Comparison of ENCODE assay signal across 31 cellular contexts in genomic region chr2:239694487-239694886, GRCh38.
"Had no signal": no experiment of that assay in that cellular context is flagged by ENCODE, and none has a peak within 500 bp of the region (broad histone marks: within the 10 kb centered on the region; RNA-seq: fewer than 3 reads in every experiment).

No MANE protein-coding gene starts in this region.

- H3K27ac Mint-ChIP-seq: activated CD4-positive, alpha-beta T cell treated with anti-CD3 and anti-CD28 coated beads, Interleukin-2, amount 10 ng/mL, durations not matched to agents 24 days and 14 days; activated CD8-positive, alpha-beta T cell treated with anti-CD3 and anti-CD28 coated beads for 36 hours; activated naive CD4-positive, alpha-beta T cell treated with anti-CD3 and anti-CD28 coated beads, Interleukin-2, amount 50 U/mL, for 24 hours; activated naive CD8-positive, alpha-beta T cell treated with anti-CD3 and anti-CD28 coated beads, Interleukin-2, amount 50 U/mL, for 24 hours; activated T-cell treated with anti-CD3 and anti-CD28 coated beads, Interleukin-2, amount 50 U/mL, for 72 hours; activated T-helper 17 cell treated with anti-CD3 and anti-CD28 coated beads, Interleukin-2, amount 50 U/mL, for 72 hours; T-helper 1 cell treated with Interleukin-12 subunit alpha and Interleukin-12 subunit beta and Interleukin-4 antibody, amounts not matched to agents 30 μg/mL and 1 μg/mL, for 36 hours; T-helper 2 cell treated with Interferon-gamma antibody and Interleukin-4, amounts not matched to agents 5 μg/mL and 100 μg/mL, for 36 hours had no signal

- H3K27me3 Mint-ChIP-seq: activated CD4-positive, alpha-beta T cell treated with anti-CD3 and anti-CD28 coated beads, Interleukin-2, amount 10 ng/mL, durations not matched to agents 24 days and 14 days; activated CD8-positive, alpha-beta T cell treated with anti-CD3 and anti-CD28 coated beads for 36 hours; activated naive CD4-positive, alpha-beta T cell treated with anti-CD3 and anti-CD28 coated beads, Interleukin-2, amount 50 U/mL, for 24 hours; activated naive CD8-positive, alpha-beta T cell treated with anti-CD3 and anti-CD28 coated beads, Interleukin-2, amount 50 U/mL, for 24 hours; activated T-helper 17 cell treated with anti-CD3 and anti-CD28 coated beads, Interleukin-2, amount 50 U/mL, for 72 hours had no signal

- ATAC-seq: activated CD8-positive, alpha-beta T cell treated with anti-CD3 and anti-CD28 coated beads for 36 hours; activated naive CD8-positive, alpha-beta T cell treated with anti-CD3 and anti-CD28 coated beads, Interleukin-2, amount 50 U/mL, for 24 hours; activated T-cell treated with anti-CD3 and anti-CD28 coated beads, Interleukin-2, amount 50 U/mL, for 72 hours; activated T-helper 17 cell treated with anti-CD3 and anti-CD28 coated beads, Interleukin-2, amount 50 U/mL, for 72 hours; K562; PC-3 had no signal

- H3K4me3 Mint-ChIP-seq: activated CD4-positive, alpha-beta T cell treated with anti-CD3 and anti-CD28 coated beads, Interleukin-2, amount 10 ng/mL, durations not matched to agents 24 days and 14 days; activated CD8-positive, alpha-beta T cell treated with anti-CD3 and anti-CD28 coated beads for 36 hours; activated naive CD4-positive, alpha-beta T cell treated with anti-CD3 and anti-CD28 coated beads, Interleukin-2, amount 50 U/mL, for 24 hours; activated naive CD8-positive, alpha-beta T cell treated with anti-CD3 and anti-CD28 coated beads, Interleukin-2, amount 50 U/mL, for 24 hours; activated T-cell treated with anti-CD3 and anti-CD28 coated beads, Interleukin-2, amount 50 U/mL, for 72 hours; activated T-helper 17 cell treated with anti-CD3 and anti-CD28 coated beads, Interleukin-2, amount 50 U/mL, for 72 hours; T-helper 1 cell treated with Interleukin-12 subunit alpha and Interleukin-12 subunit beta and Interleukin-4 antibody, amounts not matched to agents 30 μg/mL and 1 μg/mL, for 36 hours; T-helper 2 cell treated with Interferon-gamma antibody and Interleukin-4, amounts not matched to agents 5 μg/mL and 100 μg/mL, for 36 hours had no signal

- H3K36me3 Mint-ChIP-seq: activated naive CD4-positive, alpha-beta T cell treated with anti-CD3 and anti-CD28 coated beads, Interleukin-2, amount 50 U/mL, for 24 hours had no signal

- H3K4me1 Mint-ChIP-seq: activated CD4-positive, alpha-beta T cell treated with anti-CD3 and anti-CD28 coated beads, Interleukin-2, amount 10 ng/mL, durations not matched to agents 24 days and 14 days; activated naive CD4-positive, alpha-beta T cell treated with anti-CD3 and anti-CD28 coated beads, Interleukin-2, amount 50 U/mL, for 24 hours; activated naive CD8-positive, alpha-beta T cell treated with anti-CD3 and anti-CD28 coated beads, Interleukin-2, amount 50 U/mL, for 24 hours; activated T-helper 17 cell treated with anti-CD3 and anti-CD28 coated beads, Interleukin-2, amount 50 U/mL, for 72 hours had no signal

- DNase-seq: activated CD4-positive, alpha-beta T cell treated with anti-CD3 and anti-CD28 coated beads, Interleukin-2, amount 10 ng/mL, durations not matched to agents 24 days and 14 days; activated CD4-positive, alpha-beta T cell treated with anti-CD3 and anti-CD28 coated beads, Interleukin-2, amount 50 U/mL, for 4 hours; activated CD8-positive, alpha-beta T cell treated with anti-CD3 and anti-CD28 coated beads for 36 hours; activated gamma-delta T cell; activated naive CD4-positive, alpha-beta T cell treated with Interleukin-2 at 50 U/mL for 16 hours; activated naive CD8-positive, alpha-beta T cell treated with anti-CD3 and anti-CD28 coated beads, Interleukin-2, amount 50 U/mL, for 24 hours; activated T-cell treated with anti-CD3 and anti-CD28 coated beads, Interleukin-2, amount 50 U/mL, for 1 hour; activated T-cell treated with anti-CD3 and anti-CD28 coated beads, Interleukin-2, amount 50 U/mL, for 72 hours; anterior cingulate cortex; brain microvascular endothelial cell; MG63; NCI-H1048; NCI-H1105 treated with DMSO at 0.1 percent for 48 hours; NCI-H1436; NCI-H1694; NCI-H1930; NCI-H2081 treated with DMSO at 0.1 percent for 48 hours; NCI-H345; NCI-H510A; NCI-H526; NCI-H748 treated with DMSO at 0.1 percent for 48 hours; NK-92 treated with Interleukin-12 subunit alpha and Interleukin-12 subunit beta, amount 100 ng/mL, for 24 hours; PC-3; RPMI8226; SHP77 treated with DMSO at 0.1 percent for 48 hours; SK-N-SH had no signal

- H3K9me3 Mint-ChIP-seq: activated CD4-positive, alpha-beta T cell treated with anti-CD3 and anti-CD28 coated beads, Interleukin-2, amount 10 ng/mL, durations not matched to agents 24 days and 14 days; activated CD8-positive, alpha-beta T cell treated with anti-CD3 and anti-CD28 coated beads for 36 hours; activated naive CD4-positive, alpha-beta T cell treated with anti-CD3 and anti-CD28 coated beads, Interleukin-2, amount 50 U/mL, for 24 hours; activated naive CD8-positive, alpha-beta T cell treated with anti-CD3 and anti-CD28 coated beads, Interleukin-2, amount 50 U/mL, for 24 hours; activated T-cell treated with anti-CD3 and anti-CD28 coated beads, Interleukin-2, amount 50 U/mL, for 72 hours; activated T-helper 17 cell treated with anti-CD3 and anti-CD28 coated beads, Interleukin-2, amount 50 U/mL, for 72 hours; T-helper 1 cell treated with Interleukin-12 subunit alpha and Interleukin-12 subunit beta and Interleukin-4 antibody, amounts not matched to agents 30 μg/mL and 1 μg/mL, for 36 hours; T-helper 2 cell treated with Interferon-gamma antibody and Interleukin-4, amounts not matched to agents 5 μg/mL and 100 μg/mL, for 36 hours had no signal
